Comparison of ENCODE assay signal across 11 cellular contexts in genomic region chr17:46157443-46158107, GRCh38. TPM values are rescaled to one million over a fixed set of nuclear protein-coding genes. Genes with fewer than 3 reads are reported as not detected.
DNase-seq lines count a peak whose midpoint lies in the region; ATAC-seq and TF ChIP-seq lines count a peak whose summit lies in the region.
"Had no signal": no experiment of that assay in that cellular context is flagged by ENCODE, and none has a peak within 500 bp of the region (broad histone marks: within the 10 kb centered on the region; RNA-seq: fewer than 3 reads in every experiment).

No MANE protein-coding gene starts in this region.

- H3K9me3 ChIP-seq in GM23248 (ENCODE audit: low read depth) (no peaks in the 10 kb centered on the region), gastrocnemius medialis (no peaks in the 10 kb centered on the region)
- H3K9me3 ChIP-seq: SJCRH30 had no signal

- H3K27ac ChIP-seq in GM23248: peak overlapping the region; percentile 22
- H3K27ac ChIP-seq in gastrocnemius medialis: peak overlapping the region in 3 of 4 donors; percentile 14 to 50 (median 32)
- no peak overlapping the region for H3K27ac ChIP-seq in caudate nucleus (ENCODE audit: low read depth, low read length)
- H3K27ac ChIP-seq: SJCRH30 had no signal

- H3K4me1 Mint-ChIP-seq in WTC11: peaks cover 77% of the 10 kb centered on the region

- no peaks in the 10 kb centered on the region; the same call in 1 of the 2 replicates for H3K36me3 Mint-ChIP-seq in WTC11

- H3K4me1 ChIP-seq in GM23248 (ENCODE audit: insufficient read depth) (peaks cover 72% of the 10 kb centered on the region), gastrocnemius medialis (peaks cover 86 to 95% of the 10 kb centered on the region in 2 donors)

- peak overlapping the region; percentile 53; the same call in 1 of the 2 replicates for H3K27ac Mint-ChIP-seq in WTC11

- H3K27me3 ChIP-seq in GM23248 (replicated peaks; ENCODE audit: insufficient read depth) (no peaks in the 10 kb centered on the region), gastrocnemius medialis (no peaks in the 10 kb centered on the region)
- H3K27me3 ChIP-seq: SJCRH30 had no signal

- H3K4me3 Mint-ChIP-seq in WTC11: no peak overlapping the region
- H3K4me3 Mint-ChIP-seq: H9 had no signal

- peak overlapping the region; percentile 51 for H3K4me2 ChIP-seq in GM23248 (ENCODE audit: unreplicated experiment)

- peaks cover 100% of the 10 kb centered on the region for H3K79me2 ChIP-seq in GM23248 (ENCODE audit: insufficient read depth)

- H3K4me3 ChIP-seq in GM23248 (peak overlapping the region; percentile 19), gastrocnemius medialis (no peak overlapping the region)
- H3K4me3 ChIP-seq: SJCRH30 had no signal

- peaks cover 65% of the 10 kb centered on the region for H3F3A ChIP-seq in GM23248 (ENCODE audit: insufficient read depth)

- 55 to 57% methylated on average over 3 of the region's 3 CpGs for WGBS in GM23248 (ENCODE audit: low coverage in 1 of 2, low lambda C conversion rate in 2 of 2, missing lambda C conversion rate in 2 of 2), 2 experiments

- peaks cover 81% of the 10 kb centered on the region for H4K20me1 ChIP-seq in GM23248 (ENCODE audit: insufficient read depth)

- no peak for ATAC-seq in WTC11
- no peak for ATAC-seq in gastrocnemius medialis
- no peak for ATAC-seq in GM21786 (IDR thresholded peaks at IDR 0.05; ENCODE audit: unreplicated experiment)

- H3K27me3 Mint-ChIP-seq in WTC11 (ENCODE audit: low read depth): no peaks in the 10 kb centered on the region

- TF ChIP-seq CTCF in WTC11 (IDR thresholded peaks at IDR 0.05): no peak
- no peak for TF ChIP-seq CTCF in gastrocnemius medialis (IDR thresholded peaks at IDR 0.05 in 4 of 5, conservative IDR thresholded peaks at IDR 0.05 in 1 of 5)

- TF ChIP-seq POLR2A in gastrocnemius medialis (IDR thresholded peaks at IDR 0.05): no peak

- in situ Hi-C loops in GM23248 (cut with MboI) (no loop called here), gastrocnemius medialis (cut with MboI; ENCODE audit: low sequenced_read_pairs in 4 of 4) (no loop called here)

- peaks cover 8% of the 10 kb centered on the region for H3K36me3 ChIP-seq in GM23248 (ENCODE audit: low read depth)
- H3K36me3 ChIP-seq in gastrocnemius medialis: no peaks in the 10 kb centered on the region

- CTCF ChIA-PET in WTC11 (lab: Charles Lee): interaction anchor here (0.6 to 1.2 kb wide), 2 partner anchors 35 to 56 kb away, joined by 3 to 4 read pairs; partner anchors contain the start of gene KANSL1

- DNase-seq in GM23248: peak; percentile 79
- no peak for DNase-seq in WTC11 (ENCODE audit: low spot score)
- peak; percentile 88 for DNase-seq in fibroblast of peridontal ligament (ENCODE audit: extremely low read depth)
- DNase-seq in gastrocnemius medialis: no peak
- DNase-seq in stimulated activated CD4-positive, alpha-beta T cell treated with anti-CD3 and anti-CD28 coated beads, Interleukin-12 subunit alpha, Interleukin-12 subunit beta, amount 100 ng/mL, for 4 hours: no peak
- no peak for DNase-seq in caudate nucleus (lab: John Stamatoyannopoulos, UW)
- DNase-seq in putamen (ENCODE audit: low spot score): no peak
- DNase-seq: H9, SJCRH30, substantia nigra had no signal

- POLR2A ChIA-PET in WTC11 (lab: Charles Lee): no interaction called here

- intact Hi-C loops in gastrocnemius medialis (cut with DNase I; ENCODE audit: low total_unique reads): no loop called here

- no peaks in the 10 kb centered on the region for H3K9me3 Mint-ChIP-seq in WTC11
- H3K9me3 Mint-ChIP-seq: H9 had no signal

- H2AFZ ChIP-seq in GM23248: no peak overlapping the region

- no peaks in the 10 kb centered on the region for H3K9me2 ChIP-seq in GM23248 (ENCODE audit: insufficient read depth)

- peak overlapping the region; percentile 7; the same call in 1 of the 2 replicates for H3K9ac ChIP-seq in GM23248

TF ChIP-seq in WTC11, 78 proteins besides CTCF, POLR2A, EP300 and RAD21 (continues in another document):
- TF ChIP-seq TCF7 (CRISPR knock-in tag; IDR thresholded peaks at IDR 0.05; ENCODE audit: low read depth) (no peak), NFYB (CRISPR knock-in tag; conservative IDR thresholded peaks at IDR 0.05; ENCODE audit: low read depth) (no peak), PREB (CRISPR knock-in tag; IDR thresholded peaks at IDR 0.05; ENCODE audit: borderline replicate concordance) (no peak), ZNF423 (CRISPR knock-in tag; IDR thresholded peaks at IDR 0.05) (no peak), MYBL2 (CRISPR knock-in tag; IDR thresholded peaks at IDR 0.05) (no peak), HMGA2 (CRISPR knock-in tag; IDR thresholded peaks at IDR 0.05) (no peak)
- TF ChIP-seq, protein P1, sequence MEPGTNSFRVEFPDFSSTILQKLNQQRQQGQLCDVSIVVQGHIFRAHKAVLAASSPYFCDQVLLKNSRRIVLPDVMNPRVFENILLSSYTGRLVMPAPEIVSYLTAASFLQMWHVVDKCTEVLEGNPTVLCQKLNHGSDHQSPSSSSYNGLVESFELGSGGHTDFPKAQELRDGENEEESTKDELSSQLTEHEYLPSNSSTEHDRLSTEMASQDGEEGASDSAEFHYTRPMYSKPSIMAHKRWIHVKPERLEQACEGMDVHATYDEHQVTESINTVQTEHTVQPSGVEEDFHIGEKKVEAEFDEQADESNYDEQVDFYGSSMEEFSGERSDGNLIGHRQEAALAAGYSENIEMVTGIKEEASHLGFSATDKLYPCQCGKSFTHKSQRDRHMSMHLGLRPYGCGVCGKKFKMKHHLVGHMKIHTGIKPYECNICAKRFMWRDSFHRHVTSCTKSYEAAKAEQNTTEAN (CRISPR knock-in tag; IDR thresholded peaks at IDR 0.05): no peak
- TF ChIP-seq, protein P2, sequence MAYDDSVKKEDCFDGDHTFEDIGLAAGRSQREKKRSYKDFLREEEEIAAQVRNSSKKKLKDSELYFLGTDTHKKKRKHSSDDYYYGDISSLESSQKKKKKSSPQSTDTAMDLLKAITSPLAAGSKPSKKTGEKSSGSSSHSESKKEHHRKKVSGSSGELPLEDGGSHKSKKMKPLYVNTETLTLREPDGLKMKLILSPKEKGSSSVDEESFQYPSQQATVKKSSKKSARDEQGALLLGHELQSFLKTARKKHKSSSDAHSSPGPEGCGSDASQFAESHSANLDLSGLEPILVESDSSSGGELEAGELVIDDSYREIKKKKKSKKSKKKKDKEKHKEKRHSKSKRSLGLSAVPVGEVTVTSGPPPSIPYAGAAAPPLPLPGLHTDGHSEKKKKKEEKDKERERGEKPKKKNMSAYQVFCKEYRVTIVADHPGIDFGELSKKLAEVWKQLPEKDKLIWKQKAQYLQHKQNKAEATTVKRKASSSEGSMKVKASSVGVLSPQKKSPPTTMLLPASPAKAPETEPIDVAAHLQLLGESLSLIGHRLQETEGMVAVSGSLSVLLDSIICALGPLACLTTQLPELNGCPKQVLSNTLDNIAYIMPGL (CRISPR knock-in tag; IDR thresholded peaks at IDR 0.05): no peak
- TF ChIP-seq, protein P3, sequence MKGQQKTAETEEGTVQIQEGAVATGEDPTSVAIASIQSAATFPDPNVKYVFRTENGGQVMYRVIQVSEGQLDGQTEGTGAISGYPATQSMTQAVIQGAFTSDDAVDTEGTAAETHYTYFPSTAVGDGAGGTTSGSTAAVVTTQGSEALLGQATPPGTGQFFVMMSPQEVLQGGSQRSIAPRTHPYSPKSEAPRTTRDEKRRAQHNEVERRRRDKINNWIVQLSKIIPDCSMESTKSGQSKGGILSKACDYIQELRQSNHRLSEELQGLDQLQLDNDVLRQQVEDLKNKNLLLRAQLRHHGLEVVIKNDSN (CRISPR knock-in tag; IDR thresholded peaks at IDR 0.05): no peak
- TF ChIP-seq, protein P4, sequence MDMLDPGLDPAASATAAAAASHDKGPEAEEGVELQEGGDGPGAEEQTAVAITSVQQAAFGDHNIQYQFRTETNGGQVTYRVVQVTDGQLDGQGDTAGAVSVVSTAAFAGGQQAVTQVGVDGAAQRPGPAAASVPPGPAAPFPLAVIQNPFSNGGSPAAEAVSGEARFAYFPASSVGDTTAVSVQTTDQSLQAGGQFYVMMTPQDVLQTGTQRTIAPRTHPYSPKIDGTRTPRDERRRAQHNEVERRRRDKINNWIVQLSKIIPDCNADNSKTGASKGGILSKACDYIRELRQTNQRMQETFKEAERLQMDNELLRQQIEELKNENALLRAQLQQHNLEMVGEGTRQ (CRISPR knock-in tag; IDR thresholded peaks at IDR 0.05): no peak
- TF ChIP-seq, protein P5, sequence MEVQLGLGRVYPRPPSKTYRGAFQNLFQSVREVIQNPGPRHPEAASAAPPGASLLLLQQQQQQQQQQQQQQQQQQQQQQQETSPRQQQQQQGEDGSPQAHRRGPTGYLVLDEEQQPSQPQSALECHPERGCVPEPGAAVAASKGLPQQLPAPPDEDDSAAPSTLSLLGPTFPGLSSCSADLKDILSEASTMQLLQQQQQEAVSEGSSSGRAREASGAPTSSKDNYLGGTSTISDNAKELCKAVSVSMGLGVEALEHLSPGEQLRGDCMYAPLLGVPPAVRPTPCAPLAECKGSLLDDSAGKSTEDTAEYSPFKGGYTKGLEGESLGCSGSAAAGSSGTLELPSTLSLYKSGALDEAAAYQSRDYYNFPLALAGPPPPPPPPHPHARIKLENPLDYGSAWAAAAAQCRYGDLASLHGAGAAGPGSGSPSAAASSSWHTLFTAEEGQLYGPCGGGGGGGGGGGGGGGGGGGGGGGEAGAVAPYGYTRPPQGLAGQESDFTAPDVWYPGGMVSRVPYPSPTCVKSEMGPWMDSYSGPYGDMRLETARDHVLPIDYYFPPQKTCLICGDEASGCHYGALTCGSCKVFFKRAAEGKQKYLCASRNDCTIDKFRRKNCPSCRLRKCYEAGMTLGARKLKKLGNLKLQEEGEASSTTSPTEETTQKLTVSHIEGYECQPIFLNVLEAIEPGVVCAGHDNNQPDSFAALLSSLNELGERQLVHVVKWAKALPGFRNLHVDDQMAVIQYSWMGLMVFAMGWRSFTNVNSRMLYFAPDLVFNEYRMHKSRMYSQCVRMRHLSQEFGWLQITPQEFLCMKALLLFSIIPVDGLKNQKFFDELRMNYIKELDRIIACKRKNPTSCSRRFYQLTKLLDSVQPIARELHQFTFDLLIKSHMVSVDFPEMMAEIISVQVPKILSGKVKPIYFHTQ (CRISPR knock-in tag; IDR thresholded peaks at IDR 0.05): no peak

RNA-seq across cellular contexts. Expression of gene KANSL1, which starts 35.7 kb away (rescaled TPM):
- total RNA-seq in GM23248 (2014; rRNA removed; shearing (Covaris generic)): 38.2 and 69.0 TPM in 2 replicates
- polyA plus RNA-seq in GM23248 (2016; fragmentation: Nextera tagmentation; extraction: Ambion mirVana): 10.9 and 12.2 TPM in 2 replicates
- total RNA-seq in WTC11 (2021) (66.4 to 72.7 TPM (median 68.5 TPM) in 3 replicates), gastrocnemius medialis (10 to 100 TPM; 19.9 to 35.9 (median 31.2) TPM)

Comparison
In these comparisons a context has a peak if more than half of its experiments do, and no peak if none do; other contexts are left out.
1. DNase-seq: peak in GM23248 (single experiment) and fibroblast of peridontal ligament (single experiment); none in WTC11 (single experiment), gastrocnemius medialis (0 of 2), stimulated activated CD4-positive, alpha-beta T cell treated with anti-CD3 and anti-CD28 coated beads, Interleukin-12 subunit alpha, Interleukin-12 subunit beta, amount 100 ng/mL, for 4 hours (single experiment), caudate nucleus (0 of 61) and putamen (single experiment).